6 cellular contexts compared by ENCODE assay signal in the genomic region with DNA sequence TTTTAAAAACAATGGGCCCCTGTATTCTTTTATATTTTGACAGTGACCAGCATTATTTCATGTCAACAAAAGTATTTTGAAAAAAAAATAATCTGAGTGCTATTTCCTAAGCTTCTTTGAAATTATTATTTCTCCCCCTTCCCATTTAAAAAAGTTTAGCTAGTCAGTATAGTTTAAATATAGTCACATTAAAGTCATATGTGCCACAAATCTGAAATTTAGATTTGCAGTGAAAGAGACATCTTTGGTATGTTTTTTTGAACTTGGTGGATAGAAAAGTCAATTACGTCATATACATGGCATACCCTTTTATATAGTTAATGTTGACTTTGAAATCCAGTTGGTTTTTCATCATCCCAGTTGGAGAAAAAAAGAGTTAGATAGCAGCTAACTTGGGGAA.
"Had no signal": no experiment of that assay in that cellular context is flagged by ENCODE, and none has a peak within 500 bp of the region (broad histone marks: within the 10 kb centered on the region; RNA-seq: fewer than 3 reads in every experiment).

No MANE protein-coding gene starts in this region.

- H3K9me3 Mint-ChIP-seq: H9 had no signal

- H2AFZ ChIP-seq: GM23248 had no signal

- H3K4me1 Mint-ChIP-seq: H9 had no signal

- H3K27ac Mint-ChIP-seq: H9 had no signal

- DNase-seq: GM23248, H9, HCEC 1CT, IMR-90, KG1 had no signal

- H3K27ac ChIP-seq: GM23248 had no signal

- H3K9ac ChIP-seq: GM23248 had no signal

- ATAC-seq: K562 had no signal

- H3K4me3 ChIP-seq: GM23248, K562 had no signal

- H3K4me3 Mint-ChIP-seq: H9 had no signal
